Comparison of ENCODE assay signal across 20 cellular contexts in the genomic region with DNA sequence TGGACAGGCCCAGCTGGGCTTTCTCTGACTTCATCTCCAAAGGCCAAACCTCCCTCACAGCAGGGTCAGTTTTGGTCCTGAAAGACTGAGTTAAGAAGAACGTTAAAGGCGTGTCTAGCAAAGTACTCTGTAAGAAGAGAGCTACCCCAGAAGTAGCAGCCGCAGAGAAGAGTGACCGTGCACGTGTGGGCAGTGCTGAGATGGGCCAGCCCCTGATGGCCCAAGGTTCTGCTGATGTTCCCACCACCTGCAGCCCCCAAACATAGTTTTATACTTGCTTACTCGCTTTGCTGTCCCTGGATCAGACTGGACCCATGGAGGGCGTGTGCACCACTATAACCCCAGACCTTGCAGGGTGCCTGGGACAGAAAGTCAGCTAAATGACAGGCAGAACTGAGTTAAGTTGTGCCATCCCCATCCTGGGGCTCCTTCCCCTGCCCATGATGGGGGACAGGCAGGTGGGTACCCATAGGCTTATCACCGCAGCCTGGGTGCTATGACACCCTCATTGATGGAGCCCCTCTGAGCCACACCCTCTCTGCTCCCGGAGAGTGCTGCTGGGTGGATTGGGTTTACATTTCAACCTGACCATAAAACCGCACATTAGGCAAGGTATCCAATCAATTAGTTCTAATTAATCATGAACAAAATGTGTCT.
A peak's percentile ranks its signal among the peaks of the same experiment; 100 is the strongest.
DNase-seq lines count a peak whose midpoint lies in the region; ATAC-seq, FAIRE-seq and TF ChIP-seq lines count a peak whose summit lies in the region.
"Had no signal": no experiment of that assay in that cellular context is flagged by ENCODE, and none has a peak within 500 bp of the region (broad histone marks: within the 10 kb centered on the region; RNA-seq: fewer than 3 reads in every experiment).

No MANE protein-coding gene starts in this region.

- H3K4me3 ChIP-seq in endodermal cell (ENCODE audit: low read length) (no peak overlapping the region), pancreas (no peak overlapping the region)
- H3K4me3 ChIP-seq: vagina had no signal

- WGBS in endodermal cell (ENCODE audit: insufficient coverage in 1 of 2, insufficient read length in 1 of 2), 2 experiments, result 88 to 93% methylated on average over 6 to 10 of the region's 10 CpGs
- WGBS in pancreas, 2 donors, result 77 to 82% methylated on average over 10 of the region's 10 CpGs

- DNase-seq in GM10266 (ENCODE audit: extremely low spot score) (peak; percentile 3), endodermal cell (peak; percentile 17), pancreas (no peak), T-helper 9 cell (no peak), SHP77 (lab: John Stamatoyannopoulos, UW) (no peak)
- DNase-seq: activated CD4-positive, CD25-positive, alpha-beta regulatory T cell; anterior cingulate cortex; dermis blood vessel endothelial cell; DMS79 treated with DMSO at 0.1 percent for 48 hours; Karpas-422; NCI-H1436 treated with DMSO at 0.1 percent for 48 hours; NCI-H510A; retina; stimulated activated CD4-positive, alpha-beta T cell treated with anti-CD3 and anti-CD28 coated beads, Interleukin-2, amount 100 ng/mL, for 24 hours had no signal

- TF ChIP-seq CTCF in GM10266 (IDR thresholded peaks at IDR 0.05; ENCODE audit: control insufficient read depth, insufficient read depth, low read depth, missing control alignments), result no peak
- no peak for TF ChIP-seq CTCF in endodermal cell (conservative IDR thresholded peaks at IDR 0.05)
- TF ChIP-seq CTCF in pancreas (IDR thresholded peaks at IDR 0.05), result no peak

- H3K36me3 ChIP-seq in endodermal cell (ENCODE audit: control insufficient read depth, insufficient read depth, low read length) (no peaks in the 10 kb centered on the region), pancreas (no peaks in the 10 kb centered on the region)
- H3K36me3 ChIP-seq: vagina had no signal

- no peak overlapping the region for H3K27ac Mint-ChIP-seq in endodermal cell

- H3K27me3 Mint-ChIP-seq in endodermal cell (ENCODE audit: insufficient read depth), result no peaks in the 10 kb centered on the region

- no peaks in the 10 kb centered on the region for H3K27me3 ChIP-seq in endodermal cell (ENCODE audit: control insufficient read depth, insufficient read depth, low read length, poor library complexity, severe bottlenecking)
- H3K27me3 ChIP-seq in pancreas, result no peaks in the 10 kb centered on the region
- H3K27me3 ChIP-seq: vagina had no signal

- intact Hi-C loops in pancreas (cut with DNase I), result no loop called here

- no peaks in the 10 kb centered on the region for H3K9me3 ChIP-seq in endodermal cell (ENCODE audit: control insufficient read depth, low read length)
- no peaks in the 10 kb centered on the region for H3K9me3 ChIP-seq in pancreas
- H3K9me3 ChIP-seq: vagina had no signal

- no peak overlapping the region for H3K9ac ChIP-seq in endodermal cell (ENCODE audit: extremely low read depth, low read length, poor library complexity, severe bottlenecking)

- H3K4me1 Mint-ChIP-seq in endodermal cell, result peaks cover 5% of the 10 kb centered on the region

- no peak for FAIRE-seq in pancreas (lab: Jason Lieb, UNC)

- H3K9me3 Mint-ChIP-seq in endodermal cell, result peaks cover 5% of the 10 kb centered on the region
- H3K9me3 Mint-ChIP-seq: CD14-positive monocyte had no signal

- H3K27ac ChIP-seq in endodermal cell (ENCODE audit: low read depth, low read length) (no peak overlapping the region), pancreas (no peak overlapping the region)
- H3K27ac ChIP-seq: vagina had no signal

- no peaks in the 10 kb centered on the region for H3K36me3 Mint-ChIP-seq in endodermal cell (ENCODE audit: low read depth)
- H3K36me3 Mint-ChIP-seq: CD14-positive monocyte had no signal

- no peak overlapping the region for H3K4me3 Mint-ChIP-seq in endodermal cell

- H3K4me1 ChIP-seq in endodermal cell (ENCODE audit: control insufficient read depth, insufficient read depth, low read length) (no peaks in the 10 kb centered on the region), pancreas (no peaks in the 10 kb centered on the region)
- H3K4me1 ChIP-seq: vagina had no signal

- ATAC-seq in GM19395 (IDR thresholded peaks at IDR 0.05; ENCODE audit: unreplicated experiment) (peak; percentile 55), HG03135 (IDR thresholded peaks at IDR 0.05; ENCODE audit: unreplicated experiment) (peak; percentile 42), pancreas (no peak), GM18870 (IDR thresholded peaks at IDR 0.05; ENCODE audit: unreplicated experiment) (no peak)
- ATAC-seq: Panc1 had no signal

Comparison
In these comparisons a context has a peak if more than half of its experiments do, and no peak if none do; other contexts are left out.
1. DNase-seq: peak in GM10266 (single experiment) and endodermal cell (single experiment); none in pancreas (0 of 6), T-helper 9 cell (single experiment) and SHP77 (0 of 2).
2. ATAC-seq: peak in GM19395 (single experiment) and HG03135 (single experiment); none in pancreas (0 of 4) and GM18870 (single experiment).